ENCODE assay signal across 20 cellular contexts in the genomic region with DNA sequence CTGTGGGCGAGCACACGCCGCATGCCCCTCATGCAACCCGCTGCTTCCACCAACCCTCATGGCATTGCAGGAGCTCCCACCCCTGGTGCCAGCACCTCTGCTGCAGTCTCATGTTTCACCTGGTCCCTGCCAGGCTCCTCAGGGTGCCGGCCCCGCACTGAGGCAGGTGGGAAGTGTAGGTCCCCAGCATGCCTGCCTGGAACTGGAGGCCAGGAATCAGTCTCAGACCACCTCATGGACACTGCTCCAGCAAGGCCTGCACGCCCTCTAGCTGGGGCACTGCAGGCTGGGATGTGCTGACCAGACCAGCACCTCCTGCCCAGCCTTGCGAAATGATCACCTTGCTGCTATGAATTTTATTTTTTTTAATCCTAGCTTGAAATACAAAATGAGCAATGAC. TPM values are rescaled to one million over a fixed set of nuclear protein-coding genes. Genes with fewer than 3 reads are reported as not detected.
"Had no signal": no experiment of that assay in that cellular context is flagged by ENCODE, and none has a peak within 500 bp of the region (broad histone marks: within the 10 kb centered on the region; RNA-seq: fewer than 3 reads in every experiment).

No MANE protein-coding gene starts in this region.

- ATAC-seq: left cardiac atrium; psoas muscle; stimulated activated naive B cell treated with anti-CD40 and anti-IgM and Interleukin-4, amounts not matched to agents 10 μg/mL and 1 μg/mL and 100 μg/mL, for 72 hours had no signal

- H3K4me2 ChIP-seq: hepatocyte had no signal

- FAIRE-seq: kidney had no signal

- DNase-seq: effector memory CD4-positive, alpha-beta T cell; head of caudate nucleus; kidney; left cardiac atrium; left ventricle myocardium inferior; mesendoderm; naive B cell; psoas muscle; retina; sigmoid colon; stimulated activated CD4-positive, alpha-beta T cell treated with anti-CD3 and anti-CD28 coated beads, Interleukin-2, amount 100 ng/mL, for 24 hours; stimulated activated CD4-positive, alpha-beta T cell treated with anti-CD3 and anti-CD28 coated beads, Interleukin-4, amount 100 ng/mL, for 4 hours; stimulated activated naive B cell treated with anti-CD40 and anti-IgM and Interleukin-4, amounts not matched to agents 10 μg/mL and 1 μg/mL and 100 μg/mL, for 72 hours; trophoblast cell had no signal

- H3K79me2 ChIP-seq: hepatocyte had no signal

- H3K36me3 ChIP-seq: esophagus muscularis mucosa, left ventricle myocardium inferior, sigmoid colon had no signal

- H3K27ac ChIP-seq: epithelial cell of prostate, esophagus muscularis mucosa, hepatocyte, left ventricle myocardium inferior, psoas muscle, sigmoid colon, skin epidermis had no signal

- H3K4me3 ChIP-seq: esophagus muscularis mucosa, hepatocyte, left ventricle myocardium inferior, lung, psoas muscle, sigmoid colon, skin epidermis had no signal

- H3K27me3 ChIP-seq: esophagus muscularis mucosa, hepatocyte, sigmoid colon had no signal

- H3K4me1 ChIP-seq: esophagus muscularis mucosa, left ventricle myocardium inferior, psoas muscle, sigmoid colon had no signal

- H2AFZ ChIP-seq: hepatocyte had no signal

RNA-seq across cellular contexts. Expression of a gene that starts 39.1 kb away (rescaled TPM):
- total RNA-seq: fibroblast of villous mesenchyme, left ventricle myocardium inferior had no signal
